8 cellular contexts compared by ENCODE assay signal in the genomic region with DNA sequence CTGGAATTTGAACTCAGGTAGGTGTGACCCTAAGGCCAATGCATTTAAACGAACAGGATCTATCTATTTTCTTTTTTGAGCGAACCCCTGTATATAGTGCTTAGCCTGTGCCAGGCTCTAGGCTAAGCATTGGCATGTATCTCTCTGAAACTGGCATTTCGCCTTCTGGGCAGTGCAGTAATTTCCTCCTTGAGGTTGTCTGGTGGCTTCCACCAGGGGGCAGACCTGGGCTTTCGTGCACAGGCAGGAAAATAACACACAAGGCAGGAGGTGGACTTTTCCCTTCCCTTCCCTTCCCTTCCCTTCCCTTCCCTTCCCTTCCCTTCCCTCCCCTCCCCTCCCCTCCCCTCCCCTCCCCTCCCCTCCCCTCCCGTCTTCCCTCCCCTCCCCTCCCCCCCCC. TPM values are rescaled to one million over a fixed set of nuclear protein-coding genes. Genes with fewer than 3 reads are reported as not detected.
DNase-seq lines count a peak whose midpoint lies in the region; ATAC-seq and TF ChIP-seq lines count a peak whose summit lies in the region.

No MANE protein-coding gene starts in this region.

- no peaks in the 10 kb centered on the region for H3F3A ChIP-seq in smooth muscle cell (ENCODE audit: low read depth)

- peaks cover 9% of the 10 kb centered on the region for H3K27me3 ChIP-seq in smooth muscle cell (ENCODE audit: low read depth)

- H3K79me2 ChIP-seq in smooth muscle cell (ENCODE audit: low read depth): no peaks in the 10 kb centered on the region

- peak; percentile 33 for DNase-seq in GM04504 (ENCODE audit: low read depth)
- DNase-seq in NB4 (ENCODE audit: low read depth): peak; percentile 77
- DNase-seq in T-helper 9 cell: peak; percentile 82
- peak; percentile 13 for DNase-seq in astrocyte of the cerebellum (ENCODE audit: low read depth)
- DNase-seq in hippocampal formation (lab: John Stamatoyannopoulos, UW): peak; percentile 27 to 69
- peak; percentile 12 for DNase-seq in smooth muscle cell (lab: John Stamatoyannopoulos, UW; ENCODE audit: unreplicated experiment)
- DNase-seq in cortex of kidney (lab: John Stamatoyannopoulos, UW): no peak

- WGBS in smooth muscle cell (ENCODE audit: low lambda C conversion rate): 19% methylated on average over 4 of the region's 5 CpGs

- H3K4me2 ChIP-seq in smooth muscle cell: no peak overlapping the region

- TF ChIP-seq CTCF in NB4 (IDR thresholded peaks at IDR 0.05; ENCODE audit: low read depth, low read length) (peak; percentile 73), astrocyte of the cerebellum (IDR thresholded peaks at IDR 0.05; ENCODE audit: low read depth, low read length, missing control alignments) (peak; percentile 62), smooth muscle cell (IDR thresholded peaks at IDR 0.05; ENCODE audit: borderline replicate concordance, insufficient read depth, poor library complexity, severe bottlenecking) (peak; percentile 68)

- TF ChIP-seq POLR2A in NB4 (IDR thresholded peaks at IDR 0.05; ENCODE audit: extremely low read depth, insufficient read length): no peak

- no peaks in the 10 kb centered on the region for H3K9me3 ChIP-seq in smooth muscle cell (replicated peaks; ENCODE audit: low read depth)

- in situ Hi-C loops in astrocyte of the cerebellum (cut with HindIII; ENCODE audit: low sequenced_read_pairs): no loop called here

- H4K20me1 ChIP-seq in smooth muscle cell (ENCODE audit: low read depth): no peaks in the 10 kb centered on the region

- H3K4me1 ChIP-seq in smooth muscle cell (ENCODE audit: low read depth): no peaks in the 10 kb centered on the region

- no peaks in the 10 kb centered on the region for H3K36me3 ChIP-seq in smooth muscle cell (ENCODE audit: low read depth)

- H3K27ac ChIP-seq in smooth muscle cell (ENCODE audit: low read depth): no peak overlapping the region

- H3K4me3 ChIP-seq in NB4 (ENCODE audit: low read depth, low read length) (no peak overlapping the region), astrocyte of the cerebellum (ENCODE audit: low read depth, low read length) (no peak overlapping the region), smooth muscle cell (no peak overlapping the region)

- ATAC-seq in HG02970 (IDR thresholded peaks at IDR 0.05; ENCODE audit: low FRiP score, unreplicated experiment): no peak

- H2AFZ ChIP-seq in smooth muscle cell (ENCODE audit: low read depth): no peak overlapping the region

- H3K9ac ChIP-seq in smooth muscle cell (ENCODE audit: low read depth): no peak overlapping the region

RNA-seq across cellular contexts. Expression of a gene that starts 34.4 kb away (rescaled TPM):
- 0.36 TPM in 1 of 2 replicates, not detected in the other for total RNA-seq in smooth muscle cell
- polyA plus RNA-seq in smooth muscle cell: 0.30 TPM in 1 of 2 replicates, not detected in the other

RNA-seq across cellular contexts. Expression of a gene that starts 46.6 kb away (rescaled TPM):
- not detected in 2 replicates for total RNA-seq in smooth muscle cell
- not detected in 2 replicates for polyA plus RNA-seq in smooth muscle cell
